15 cellular contexts compared by ENCODE assay signal in the genomic region with DNA sequence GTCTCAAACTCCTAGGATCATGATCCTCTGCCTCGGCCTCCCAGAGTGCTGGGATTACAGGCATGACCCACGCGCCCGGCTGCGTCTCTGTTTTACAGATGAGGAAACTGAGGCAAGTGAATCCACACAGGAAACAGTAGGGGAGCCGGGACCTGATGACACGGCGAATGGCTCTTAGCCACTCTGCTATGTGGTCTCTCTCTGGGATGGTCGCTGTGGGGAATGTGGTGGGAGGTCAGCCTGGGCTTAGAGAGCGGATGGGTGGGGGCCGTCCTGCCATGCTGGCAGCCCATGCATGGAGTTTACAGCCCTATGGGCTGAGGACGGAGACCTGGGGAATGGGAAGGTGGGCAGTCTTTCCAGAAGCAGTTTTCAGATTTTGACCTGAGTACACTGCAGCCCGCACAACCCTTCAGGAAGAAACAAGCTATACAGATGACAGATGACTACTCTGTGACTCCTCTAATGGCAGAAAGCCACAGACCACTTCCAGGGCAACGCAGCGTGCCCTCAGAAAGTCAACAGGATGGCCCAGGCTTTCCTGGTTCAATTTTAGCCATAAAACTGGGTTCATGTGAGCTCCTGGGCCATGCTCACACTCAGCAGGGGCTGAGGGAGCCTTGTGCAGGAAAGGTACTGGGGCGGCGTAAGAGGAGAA.
DNase-seq lines count a peak whose midpoint lies in the region; ATAC-seq and TF ChIP-seq lines count a peak whose summit lies in the region.
"Had no signal": no experiment of that assay in that cellular context is flagged by ENCODE, and none has a peak within 500 bp of the region (broad histone marks: within the 10 kb centered on the region; RNA-seq: fewer than 3 reads in every experiment).

No MANE protein-coding gene starts in this region.

- no peak for TF ChIP-seq EP300 in suprapubic skin (IDR thresholded peaks at IDR 0.05)

- peaks cover 8% of the 10 kb centered on the region for H3K4me1 Mint-ChIP-seq in activated T-helper 17 cell treated with anti-CD3 and anti-CD28 coated beads, Interleukin-2, amount 50 U/mL, for 72 hours

- H3K27me3 ChIP-seq in suprapubic skin, result no peaks in the 10 kb centered on the region

- H3K4me3 ChIP-seq in suprapubic skin, result no peak overlapping the region
- H3K4me3 ChIP-seq: K562, PC-9 had no signal

- no peak overlapping the region for H3K27ac ChIP-seq in suprapubic skin
- H3K27ac ChIP-seq: PC-9 had no signal

- DNase-seq in EH (ENCODE audit: low read depth) (peak; percentile 64), HS-5 (ENCODE audit: low read depth) (peak; percentile 47), mesenteric fat pad (ENCODE audit: low spot score) (peak; percentile 82), suprapubic skin (ENCODE audit: low spot score in 2 of 2) (no peak)
- DNase-seq: activated T-cell treated with anti-CD3 and anti-CD28 coated beads, Interleukin-2, amount 50 U/mL, for 4 hours; caudate nucleus; COR-L47; PC-9; right cardiac atrium had no signal

- H3K4me3 Mint-ChIP-seq in activated T-helper 17 cell treated with anti-CD3 and anti-CD28 coated beads, Interleukin-2, amount 50 U/mL, for 72 hours, result peak overlapping the region; percentile 37
- H3K4me3 Mint-ChIP-seq: activated T-cell treated with anti-CD3 and anti-CD28 coated beads, Interleukin-2, amount 50 U/mL, for 4 hours had no signal

- peak overlapping the region; percentile 90 for H3K27ac Mint-ChIP-seq in activated T-helper 17 cell treated with anti-CD3 and anti-CD28 coated beads, Interleukin-2, amount 50 U/mL, for 72 hours

- no peaks in the 10 kb centered on the region for H3K9me3 Mint-ChIP-seq in activated T-helper 17 cell treated with anti-CD3 and anti-CD28 coated beads, Interleukin-2, amount 50 U/mL, for 72 hours
- H3K9me3 Mint-ChIP-seq: activated T-cell treated with anti-CD3 and anti-CD28 coated beads, Interleukin-2, amount 50 U/mL, for 4 hours had no signal

- H3K36me3 Mint-ChIP-seq in activated T-helper 17 cell treated with anti-CD3 and anti-CD28 coated beads, Interleukin-2, amount 50 U/mL, for 72 hours (ENCODE audit: low read depth), result no peaks in the 10 kb centered on the region

- no peak for TF ChIP-seq POLR2A in suprapubic skin (IDR thresholded peaks at IDR 0.05)

- H3K9me3 ChIP-seq in suprapubic skin, result no peaks in the 10 kb centered on the region

- H3K27me3 Mint-ChIP-seq in activated T-helper 17 cell treated with anti-CD3 and anti-CD28 coated beads, Interleukin-2, amount 50 U/mL, for 72 hours, result no peaks in the 10 kb centered on the region

- WGBS in suprapubic skin, result 89% methylated on average over 17 of the region's 17 CpGs

- no peaks in the 10 kb centered on the region for H3K4me1 ChIP-seq in suprapubic skin

- TF ChIP-seq CTCF in suprapubic skin (IDR thresholded peaks at IDR 0.05), result no peak

- peak; percentile 94 for ATAC-seq in activated T-helper 17 cell treated with anti-CD3 and anti-CD28 coated beads, Interleukin-2, amount 50 U/mL, for 72 hours (replicated peaks)
- ATAC-seq in GM18868 (IDR thresholded peaks at IDR 0.05; ENCODE audit: unreplicated experiment) (no peak), HG03432 (IDR thresholded peaks at IDR 0.05; ENCODE audit: unreplicated experiment) (no peak), HG02840 (IDR thresholded peaks at IDR 0.05; ENCODE audit: low FRiP score, unreplicated experiment) (no peak)
- ATAC-seq: esophagus mucosa, K562, right cardiac atrium had no signal

- H3K36me3 ChIP-seq in suprapubic skin, result peaks cover 4% of the 10 kb centered on the region

Comparison
In these comparisons a context has a peak if more than half of its experiments do, and no peak if none do; other contexts are left out.
1. DNase-seq: peak in EH (single experiment), HS-5 (single experiment) and mesenteric fat pad (single experiment); none in suprapubic skin (0 of 2).